Comparison of ENCODE assay signal across 17 cellular contexts in the genomic region with DNA sequence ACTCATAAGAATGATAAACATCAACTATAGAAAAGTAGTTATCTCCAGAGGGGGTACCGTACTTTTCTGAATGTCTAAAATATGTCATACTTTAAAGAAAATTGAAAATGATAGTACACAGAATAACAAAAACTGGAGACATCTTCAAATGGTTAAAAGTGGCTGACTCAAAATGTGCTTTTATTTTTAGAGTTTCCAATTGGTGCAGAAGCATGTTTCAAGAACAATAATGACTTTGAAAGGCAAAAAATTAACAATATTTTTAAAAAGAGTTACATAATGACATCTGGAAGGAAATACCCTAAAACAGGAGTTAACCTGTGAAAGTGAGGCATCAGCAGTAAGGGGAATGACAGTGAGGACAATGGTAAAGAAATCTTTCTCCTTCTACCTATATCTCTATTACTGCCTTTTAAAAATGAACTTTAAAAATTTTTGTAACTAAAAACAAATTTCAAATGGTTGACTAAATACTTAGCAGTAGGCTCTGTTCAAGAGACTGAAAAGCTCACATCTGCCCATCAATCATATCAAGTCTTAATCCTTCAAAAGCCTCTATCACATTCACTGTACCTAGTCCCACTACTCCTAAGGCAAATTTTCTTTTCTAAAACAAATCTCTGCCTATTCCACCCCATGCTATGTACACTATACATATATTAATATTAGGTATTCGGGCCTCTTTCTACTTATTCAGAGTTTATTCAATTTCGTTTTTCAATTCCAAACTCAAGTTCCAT. TPM values are rescaled to one million over a fixed set of nuclear protein-coding genes. Genes with fewer than 3 reads are reported as not detected.
DNase-seq lines count a peak whose midpoint lies in the region; ATAC-seq, FAIRE-seq and TF ChIP-seq lines count a peak whose summit lies in the region.
"Had no signal": no experiment of that assay in that cellular context is flagged by ENCODE, and none has a peak within 500 bp of the region (broad histone marks: within the 10 kb centered on the region; RNA-seq: fewer than 3 reads in every experiment).

No MANE protein-coding gene starts in this region.

- ATAC-seq in GM18858 (IDR thresholded peaks at IDR 0.05; ENCODE audit: unreplicated experiment) (peak; percentile 84), GM21390 (IDR thresholded peaks at IDR 0.05; ENCODE audit: unreplicated experiment) (peak; percentile 67), HG02943 (IDR thresholded peaks at IDR 0.05; ENCODE audit: low read depth, unreplicated experiment) (peak; percentile 70), HG03558 (IDR thresholded peaks at IDR 0.05; ENCODE audit: extremely low read depth, unreplicated experiment) (peak; percentile 80), right lobe of liver (no peak), HepG2 (no peak)
- ATAC-seq: activated CD4-positive, alpha-beta T cell treated with anti-CD3 and anti-CD28 coated beads for 36 hours had no signal

- no peak overlapping the region for H3K9ac ChIP-seq in HepG2 (ENCODE audit: insufficient read depth, low read depth, low read length)
- H3K9ac ChIP-seq: BLaER1 had no signal

- intact Hi-C loops in right lobe of liver (cut with DNase I) = no loop called here
- intact Hi-C loops in HepG2 (cut with micrococcal nuclease; ENCODE audit: unreplicated experiment) = no loop called here

- H3K4me3 ChIP-seq in right lobe of liver = no peak overlapping the region
- H3K4me3 ChIP-seq in HepG2 (replicated peaks in 1 of 3; ENCODE audit: insufficient read depth in 1 of 3, low read depth in 2 of 3, low read length in 3 of 3) = no peak overlapping the region
- H3K4me3 ChIP-seq: BLaER1 had no signal

- POLR2A ChIA-PET in HepG2 (lab: Yijun Ruan, JAX) = no interaction called here

- no peak overlapping the region for H2AFZ ChIP-seq in HepG2 (ENCODE audit: low read length)

- CTCF ChIA-PET in HepG2 (lab: Yijun Ruan, JAX; ENCODE audit: low intra/inter-chr PET ratio, low total read pairs) = no interaction called here

- no peak for TF ChIP-seq RAD21 in HepG2 (CRISPR knock-in tag; IDR thresholded peaks at IDR 0.05)

- 48% methylated on average over 3 of the region's 3 CpGs for WGBS in right lobe of liver (ENCODE audit: insufficient coverage, low coverage, low lambda C conversion rate, missing lambda C conversion rate)
- under 1% methylated on average over 3 of the region's 3 CpGs for WGBS in HepG2 (ENCODE audit: low lambda C conversion rate)

- no TSS peak for BruUV-seq in HepG2 (replicated peaks; lab: Mats Ljungman, UMichigan)

- H3K9me3 ChIP-seq in right lobe of liver = no peaks in the 10 kb centered on the region
- no peaks in the 10 kb centered on the region for H3K9me3 ChIP-seq in HepG2 (ENCODE audit: low read length)

- no peaks in the 10 kb centered on the region for H3K79me2 ChIP-seq in HepG2 (ENCODE audit: insufficient read depth, low read length)

- FAIRE-seq in HepG2 (lab: Jason Lieb, UNC) = no peak
- FAIRE-seq: H1 had no signal

- TF ChIP-seq EP300 in HepG2 (IDR thresholded peaks at IDR 0.05; ENCODE audit: low read depth in 2 of 2, low read length in 2 of 2) (no peak), HepG2 (CRISPR knock-in tag; IDR thresholded peaks at IDR 0.05; ENCODE audit: borderline replicate concordance) (no peak)

- H3K36me3 ChIP-seq in right lobe of liver (no peaks in the 10 kb centered on the region), HepG2 (replicated peaks in 1 of 2; ENCODE audit: control insufficient read depth in 1 of 2, insufficient read depth in 2 of 2, low read length in 2 of 2) (no peaks in the 10 kb centered on the region)
- H3K36me3 ChIP-seq: BLaER1 had no signal

- TF ChIP-seq POLR2A in right lobe of liver (IDR thresholded peaks at IDR 0.05) = no peak
- no peak for TF ChIP-seq POLR2A in HepG2 (IDR thresholded peaks at IDR 0.05; ENCODE audit: insufficient read depth in 1 of 2, low read depth in 2 of 2, low read length in 2 of 2)

- H4K20me1 ChIP-seq in HepG2 (ENCODE audit: insufficient read depth, low read length) = no peaks in the 10 kb centered on the region
- H4K20me1 ChIP-seq: BLaER1 had no signal

- TF ChIP-seq CTCF in right lobe of liver (IDR thresholded peaks at IDR 0.05) = no peak
- no peak for TF ChIP-seq CTCF in HepG2 (CRISPR knock-in tag; IDR thresholded peaks at IDR 0.05)

- DNase-seq in HPDE6-E6E7 (ENCODE audit: extremely low spot score) (no peak), right lobe of liver (no peak), HepG2 (ENCODE audit: low spot score) (no peak), cerebellar nuclear complex (lab: John Stamatoyannopoulos, UW) (no peak)
- DNase-seq: activated CD4-positive, alpha-beta T cell treated with anti-CD3 and anti-CD28 coated beads for 36 hours; activated T-cell treated with anti-CD3 and anti-CD28 coated beads, Interleukin-2, amount 50 U/mL, for 48 hours; effector CD4-positive, alpha-beta T cell; islet precursor cell; stimulated activated CD4-positive, alpha-beta T cell treated with anti-CD3 and anti-CD28 coated beads, Interleukin-4, amount 100 ng/mL, for 1 hour had no signal

- in situ Hi-C loops in HepG2 (cut with HindIII; ENCODE audit: extremely low pct_ligation_motif_present, low pct_unique_long_range_greater_than_20kb) = no loop called here

- H3K4me1 ChIP-seq in right lobe of liver (no peaks in the 10 kb centered on the region), HepG2 (ENCODE audit: insufficient read depth, low read length) (no peaks in the 10 kb centered on the region)
- H3K4me1 ChIP-seq: BLaER1 had no signal

- H3K4me2 ChIP-seq in HepG2 (ENCODE audit: low read depth, low read length) = no peak overlapping the region
- H3K4me2 ChIP-seq: BLaER1 had no signal

- H3K27ac ChIP-seq in right lobe of liver (no peak overlapping the region), HepG2 (ENCODE audit: extremely low read length, insufficient read depth, low read length) (no peak overlapping the region)
- H3K27ac ChIP-seq: BLaER1 had no signal

- H3K27me3 ChIP-seq in right lobe of liver = no peaks in the 10 kb centered on the region
- H3K27me3 ChIP-seq in HepG2 (ENCODE audit: control insufficient read depth in 1 of 2, insufficient read depth in 2 of 2, low read length in 2 of 2) = no peaks in the 10 kb centered on the region
- H3K27me3 ChIP-seq: BLaER1 had no signal

RNA-seq across cellular contexts. Expression of a gene that starts 3.0 kb away (rescaled TPM):
- not detected for total RNA-seq in right lobe of liver
- not detected in 2 replicates for total RNA-seq in HepG2 (2016; rRNA removed; fragmentation: Illumina TruSeq; extraction: Trizol)
- not detected in 2 replicates for total RNA-seq in HepG2 (2016; cell fraction: cytosol; rRNA removed; fragmentation: Illumina TruSeq; extraction: Trizol; ENCODE audit: low read depth)
- not detected in 2 replicates for total RNA-seq in HepG2 (2016; cell fraction: insoluble cytoplasmic fraction; rRNA removed; fragmentation: Illumina TruSeq; extraction: Trizol)
- not detected in 2 replicates for total RNA-seq in HepG2 (2016; cell fraction: membrane; rRNA removed; fragmentation: Illumina TruSeq; extraction: Trizol)
- total RNA-seq in HepG2 (2016; cell fraction: nucleus; rRNA removed; fragmentation: Illumina TruSeq; extraction: Trizol) = not detected in 2 replicates
- polyA plus RNA-seq in HepG2 (2011; rRNA removed) = not detected in 2 replicates
- polyA plus RNA-seq in HepG2 (2011; cell fraction: cytosol; rRNA removed) = not detected in 2 replicates
- polyA plus RNA-seq in HepG2 (2011; cell fraction: nucleus; rRNA removed) = not detected in 2 replicates
- polyA plus RNA-seq in HepG2 (2012) = not detected in 2 replicates
- polyA plus RNA-seq in HepG2 (2016; cell fraction: cytosol; fragmentation: Illumina TruSeq; extraction: Trizol; ENCODE audit: low read depth) = not detected in 2 replicates
- not detected in 2 replicates for polyA plus RNA-seq in HepG2 (2016; cell fraction: insoluble cytoplasmic fraction; fragmentation: Illumina TruSeq; extraction: Trizol; ENCODE audit: low read depth)
- not detected in 2 replicates for polyA plus RNA-seq in HepG2 (2016; cell fraction: membrane; fragmentation: Illumina TruSeq; extraction: Trizol; ENCODE audit: low read depth)
- polyA plus RNA-seq in HepG2 (2016; cell fraction: nucleus; fragmentation: Illumina TruSeq; extraction: Trizol; ENCODE audit: insufficient read depth, low read depth) = not detected in 2 replicates
- not detected in 2 replicates for polyA minus RNA-seq in HepG2 (2011; rRNA and poly(A)+ RNA removed; ENCODE audit: low replicate concordance)
- polyA minus RNA-seq in HepG2 (2011; cell fraction: cytosol; rRNA and poly(A)+ RNA removed) = not detected in 2 replicates
- polyA minus RNA-seq in HepG2 (2011; cell fraction: nucleus; rRNA and poly(A)+ RNA removed) = not detected in 2 replicates
- total RNA-seq: activated CD4-positive, alpha-beta T cell treated with anti-CD3 and anti-CD28 coated beads for 36 hours; G401; H1; pulmonary artery endothelial cell had no signal
- polyA plus RNA-seq: H1 had no signal

RNA-seq across cellular contexts. Expression of a gene that starts 55.6 kb away (rescaled TPM):
- total RNA-seq in right lobe of liver (1 to 10 TPM in 4 of 6 experiments, under 1 TPM in 2; 0.50 to 4.5 (median 1.5) TPM), HepG2 (2016; rRNA removed; fragmentation: Illumina TruSeq; extraction: Trizol) (not detected in 2 replicates)
- total RNA-seq in HepG2 (2016; cell fraction: cytosol; rRNA removed; fragmentation: Illumina TruSeq; extraction: Trizol; ENCODE audit: low read depth) = not detected in 2 replicates
- not detected in 2 replicates for total RNA-seq in HepG2 (2016; cell fraction: insoluble cytoplasmic fraction; rRNA removed; fragmentation: Illumina TruSeq; extraction: Trizol)
- not detected in 2 replicates for total RNA-seq in HepG2 (2016; cell fraction: membrane; rRNA removed; fragmentation: Illumina TruSeq; extraction: Trizol)
- total RNA-seq in HepG2 (2016; cell fraction: nucleus; rRNA removed; fragmentation: Illumina TruSeq; extraction: Trizol) = not detected in 2 replicates
- not detected in 2 replicates for polyA plus RNA-seq in HepG2 (2011; rRNA removed)
- polyA plus RNA-seq in HepG2 (2011; cell fraction: cytosol; rRNA removed) = not detected in 2 replicates
- polyA plus RNA-seq in HepG2 (2011; cell fraction: nucleus; rRNA removed) = not detected in 2 replicates
- not detected in 2 replicates for polyA plus RNA-seq in HepG2 (2012)
- not detected in 2 replicates for polyA plus RNA-seq in HepG2 (2016; cell fraction: cytosol; fragmentation: Illumina TruSeq; extraction: Trizol; ENCODE audit: low read depth)
- not detected in 2 replicates for polyA plus RNA-seq in HepG2 (2016; cell fraction: insoluble cytoplasmic fraction; fragmentation: Illumina TruSeq; extraction: Trizol; ENCODE audit: low read depth)
- not detected in 2 replicates for polyA plus RNA-seq in HepG2 (2016; cell fraction: membrane; fragmentation: Illumina TruSeq; extraction: Trizol; ENCODE audit: low read depth)
- polyA plus RNA-seq in HepG2 (2016; cell fraction: nucleus; fragmentation: Illumina TruSeq; extraction: Trizol; ENCODE audit: insufficient read depth, low read depth) = not detected in 2 replicates
- polyA minus RNA-seq in HepG2 (2011; rRNA and poly(A)+ RNA removed; ENCODE audit: low replicate concordance) = 0.05 TPM in 1 of 2 replicates, not detected in the other
- polyA minus RNA-seq in HepG2 (2011; cell fraction: cytosol; rRNA and poly(A)+ RNA removed) = not detected in 2 replicates
- polyA minus RNA-seq in HepG2 (2011; cell fraction: nucleus; rRNA and poly(A)+ RNA removed) = not detected in 2 replicates
- total RNA-seq: activated CD4-positive, alpha-beta T cell treated with anti-CD3 and anti-CD28 coated beads for 36 hours; G401; pulmonary artery endothelial cell had no signal

Comparison
In these comparisons a context has a peak if more than half of its experiments do, and no peak if none do; other contexts are left out.
1. ATAC-seq: peak in GM18858 (single experiment), GM21390 (single experiment), HG02943 (single experiment) and HG03558 (single experiment); none in right lobe of liver (0 of 4) and HepG2 (single experiment).